Comparison of ENCODE assay signal across 8 cellular contexts in the genomic region with DNA sequence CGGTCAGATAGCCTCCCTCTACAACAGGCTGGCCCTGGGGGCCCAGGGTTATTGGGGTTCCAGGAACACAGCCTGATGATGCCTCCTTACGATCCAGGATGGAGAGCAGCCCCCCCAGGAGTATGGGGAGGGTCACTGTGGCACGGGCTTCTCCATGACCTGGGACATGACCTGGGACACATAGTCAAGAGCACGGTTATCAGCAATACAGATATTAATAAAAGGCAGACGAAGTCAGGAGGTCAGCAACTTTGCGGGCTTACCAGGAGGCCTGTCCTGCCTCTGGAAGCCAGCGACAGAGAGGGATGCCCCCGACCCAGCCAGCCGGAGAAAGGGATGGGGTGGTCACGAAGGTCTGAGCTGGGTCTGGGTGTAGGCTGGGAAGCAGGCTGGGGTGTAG. TPM values are rescaled to one million over a fixed set of nuclear protein-coding genes. Genes with fewer than 3 reads are reported as not detected.
DNase-seq lines count a peak whose midpoint lies in the region; ATAC-seq, FAIRE-seq and TF ChIP-seq lines count a peak whose summit lies in the region.

No MANE protein-coding gene starts in this region.

- H3K9me3 Mint-ChIP-seq in CD8-positive, alpha-beta T cell: no peaks in the 10 kb centered on the region

- peak overlapping the region; percentile 99 for H3K27ac Mint-ChIP-seq in CD8-positive, alpha-beta T cell

- peaks cover 4% of the 10 kb centered on the region; the same call in 1 of the 2 replicates for H3F3A ChIP-seq in Loucy (ENCODE audit: low read depth)

- peak overlapping the region; percentile 76 for H3K4me2 ChIP-seq in Loucy (ENCODE audit: low read depth, low read length, poor library complexity, severe bottlenecking)
- H3K4me2 ChIP-seq in neuronal stem cell (ENCODE audit: insufficient read depth, low read length, poor library complexity, severe bottlenecking): peak overlapping the region; percentile 85

- H4K20me1 ChIP-seq in Loucy (ENCODE audit: insufficient read depth, low read length, poor library complexity, severe bottlenecking): peaks cover 7% of the 10 kb centered on the region

- no peak overlapping the region for H4K91ac ChIP-seq in neuronal stem cell (ENCODE audit: low read depth, low read length, poor library complexity)

- H3K27ac ChIP-seq in CD8-positive, alpha-beta T cell (ENCODE audit: low read depth, low read length): peak overlapping the region; percentile 92
- H3K27ac ChIP-seq in ectodermal cell (ENCODE audit: insufficient read depth, low read depth, low read length, poor library complexity, severe bottlenecking) (peak overlapping the region; percentile 75), neuronal stem cell (replicated peaks; ENCODE audit: low read length) (peak overlapping the region; percentile 29)

- whole genome bisulfite sequencing in ectodermal cell, 2 experiments: 33 to 34% methylated on average over 10 of the region's 10 CpGs
- no CpG with 5 or more reads among the region's 10 CpGs for WGBS in neuronal stem cell (ENCODE audit: extremely low coverage in 2 of 2, insufficient read length in 2 of 2, insufficient replicate concordance in 1 of 2), 2 donors

- no peaks in the 10 kb centered on the region for H3K9me3 ChIP-seq in CD8-positive, alpha-beta T cell (ENCODE audit: low read length)
- H3K9me3 ChIP-seq in Loucy (ENCODE audit: insufficient read depth, low read depth, low read length): no peaks in the 10 kb centered on the region
- H3K9me3 ChIP-seq in ectodermal cell (ENCODE audit: control insufficient read depth, low read length): no peaks in the 10 kb centered on the region
- no peaks in the 10 kb centered on the region for H3K9me3 ChIP-seq in neuronal stem cell (replicated peaks in 1 of 2; ENCODE audit: control insufficient read depth in 2 of 2, insufficient read depth in 1 of 2, low read depth in 1 of 2, low read length in 2 of 2)

- no peak overlapping the region for H2BK12ac ChIP-seq in neuronal stem cell (ENCODE audit: low read length)

- peaks cover 25% of the 10 kb centered on the region for H3K4me1 Mint-ChIP-seq in CD8-positive, alpha-beta T cell (ENCODE audit: low read depth)

- H2BK120ac ChIP-seq in neuronal stem cell (ENCODE audit: low read depth, low read length): no peak overlapping the region

- FAIRE-seq in GM12891 (lab: Jason Lieb, UNC): no peak

- no peak overlapping the region for H3K14ac ChIP-seq in neuronal stem cell (ENCODE audit: low read length)

- DNase-seq in CD8-positive, alpha-beta T cell: no peak
- DNase-seq in neuronal stem cell (ENCODE audit: low spot score) (no peak), occipital lobe (lab: John Stamatoyannopoulos, UW) (no peak), COLO668 (lab: John Stamatoyannopoulos, UW; ENCODE audit: unreplicated experiment) (no peak), GM12891 (ENCODE audit: insufficient read length, low spot score) (no peak)

- CTCF ChIA-PET in CD8-positive, alpha-beta T cell (lab: Charles Lee): interaction anchor here (0.7 to 2.3 kb wide), 6 partner anchors 68 to 1015 kb away, joined by 3 to 5 read pairs (median 3); a partner anchor contains a TSS

- no peak overlapping the region for H3K4ac ChIP-seq in neuronal stem cell (ENCODE audit: low read length)

- peaks cover 33% of the 10 kb centered on the region for H3K79me2 ChIP-seq in Loucy (ENCODE audit: insufficient read depth, low read length)

- H2AFZ ChIP-seq in Loucy (ENCODE audit: low read length) (no peak overlapping the region), neuronal stem cell (ENCODE audit: low read length) (peak overlapping the region; percentile 88)

- peaks cover 14% of the 10 kb centered on the region for H3K4me1 ChIP-seq in CD8-positive, alpha-beta T cell (ENCODE audit: insufficient read depth, low read length)
- H3K4me1 ChIP-seq in Loucy (ENCODE audit: insufficient read depth, low read length, poor library complexity, severe bottlenecking) (peaks cover 3% of the 10 kb centered on the region), ectodermal cell (ENCODE audit: control insufficient read depth, insufficient read depth, low read length) (no peaks in the 10 kb centered on the region), neuronal stem cell (ENCODE audit: control insufficient read depth in 2 of 2, insufficient read depth in 1 of 2, low read depth in 1 of 2, low read length in 2 of 2) (peaks cover 6 to 7% of the 10 kb centered on the region in 2 donors)

- POLR2A ChIA-PET in CD8-positive, alpha-beta T cell (lab: Charles Lee): interaction anchor here (1.1 to 2.2 kb wide), 8 partner anchors 13 to 677 kb away, joined by 3 to 9 read pairs (median 4); a partner anchor contains a TSS

- intact Hi-C loops in CD8-positive, alpha-beta T cell (cut with DNase I, micrococcal nuclease): loop anchor here (1.0 to 5.0 kb wide), 6 partner anchors 50 to 1285 kb away; a partner anchor contains a TSS

- H3K18ac ChIP-seq in neuronal stem cell (ENCODE audit: low read length): peak overlapping the region; percentile 84

- no peak for ATAC-seq in CD8-positive, alpha-beta T cell
- ATAC-seq in GM19035 (IDR thresholded peaks at IDR 0.05; ENCODE audit: unreplicated experiment): no peak

- peak overlapping the region; percentile 96 for H3K4me3 Mint-ChIP-seq in CD8-positive, alpha-beta T cell

- H3K36me3 Mint-ChIP-seq in CD8-positive, alpha-beta T cell: peaks cover 43% of the 10 kb centered on the region

- H3K27me3 ChIP-seq in CD8-positive, alpha-beta T cell (ENCODE audit: insufficient read depth, low read length): no peaks in the 10 kb centered on the region
- H3K27me3 ChIP-seq in Loucy (ENCODE audit: insufficient read depth, low read length, poor library complexity, severe bottlenecking) (no peaks in the 10 kb centered on the region), ectodermal cell (ENCODE audit: control insufficient read depth, insufficient read depth, low read length, poor library complexity, severe bottlenecking) (no peaks in the 10 kb centered on the region), neuronal stem cell (ENCODE audit: control insufficient read depth in 3 of 3, insufficient read depth in 3 of 3, low read depth in 1 of 3, low read length in 3 of 3) (no peaks in the 10 kb centered on the region)

- no peak for TF ChIP-seq POLR2A in GM12891 (IDR thresholded peaks at IDR 0.05; ENCODE audit: low read depth, low read length)

- no peak overlapping the region for H2BK15ac ChIP-seq in neuronal stem cell (ENCODE audit: low read length)

- H4K8ac ChIP-seq in neuronal stem cell (ENCODE audit: low read depth, low read length): no peak overlapping the region

- H3K9me2 ChIP-seq in Loucy (replicated peaks; ENCODE audit: low read depth, low read length): no peaks in the 10 kb centered on the region

- H3K9ac ChIP-seq in Loucy (ENCODE audit: low read depth, low read length, poor library complexity, severe bottlenecking) (peak overlapping the region; percentile 83), neuronal stem cell (ENCODE audit: low read depth, low read length, poor library complexity) (peak overlapping the region; percentile 90)

- peaks cover 20% of the 10 kb centered on the region for H3K36me3 ChIP-seq in CD8-positive, alpha-beta T cell (ENCODE audit: insufficient read depth, low read length)
- H3K36me3 ChIP-seq in Loucy (ENCODE audit: insufficient read depth, low read length) (peaks cover 36% of the 10 kb centered on the region; the same call in 1 of the 2 replicates), ectodermal cell (ENCODE audit: control insufficient read depth, insufficient read depth, low read length) (peaks cover 26% of the 10 kb centered on the region), neuronal stem cell (replicated peaks in 1 of 2; ENCODE audit: control insufficient read depth in 2 of 2, insufficient read depth in 2 of 2, low read length in 2 of 2) (peaks cover 26 to 59% of the 10 kb centered on the region in 2 donors)

- peaks cover 3% of the 10 kb centered on the region for H3K79me1 ChIP-seq in neuronal stem cell (ENCODE audit: low read depth, low read length)

- no peak overlapping the region for H2BK5ac ChIP-seq in neuronal stem cell (ENCODE audit: low read length)

- no peak for TF ChIP-seq CTCF in CD8-positive, alpha-beta T cell (IDR thresholded peaks at IDR 0.05)
- TF ChIP-seq CTCF in Loucy (conservative IDR thresholded peaks at IDR 0.05; ENCODE audit: low read length): no peak

- peak overlapping the region; percentile 81 for H3K4me3 ChIP-seq in CD8-positive, alpha-beta T cell (ENCODE audit: low read depth, low read length)
- H3K4me3 ChIP-seq in Loucy (ENCODE audit: low read length, poor library complexity, severe bottlenecking) (peak overlapping the region; percentile 76), ectodermal cell (ENCODE audit: insufficient read depth, low read depth, low read length) (peak overlapping the region; percentile 72), neuronal stem cell (ENCODE audit: low read length in 2 of 2) (peak overlapping the region; percentile 66 to 85)

- peak overlapping the region; percentile 92 for H3K23ac ChIP-seq in neuronal stem cell (ENCODE audit: low read depth, low read length, poor library complexity)

- H3K27me3 Mint-ChIP-seq in CD8-positive, alpha-beta T cell (ENCODE audit: low read depth): no peaks in the 10 kb centered on the region

- H2AK5ac ChIP-seq in neuronal stem cell (ENCODE audit: low read depth, low read length): no peak overlapping the region

RNA-seq across cellular contexts. Expression of a gene that starts 0.8 kb away (rescaled TPM):
- 10 to 100 TPM; 64.5 to 67.1 TPM for total RNA-seq in CD8-positive, alpha-beta T cell
- polyA plus RNA-seq in ectodermal cell (2013, experiment 1 of 4): 44.7 TPM
- 41.8 TPM for polyA plus RNA-seq in ectodermal cell (2013, experiment 2 of 4)
- polyA plus RNA-seq in ectodermal cell (2013, experiment 3 of 4): 49.5 TPM
- polyA plus RNA-seq in ectodermal cell (2013, experiment 4 of 4): 55.7 TPM
- polyA plus RNA-seq in neuronal stem cell (2013, experiment 1 of 2): 33.2 TPM
- 34.0 TPM for polyA plus RNA-seq in neuronal stem cell (2013, experiment 2 of 2)
- 1.9 TPM for total RNA-seq in occipital lobe
- 31.0 TPM for polyA plus RNA-seq in GM12891 (2012; ENCODE audit: low read depth, missing spikeins)

RNA-seq across cellular contexts. Expression of a gene that starts 7.4 kb away (rescaled TPM):
- 10 to 100 TPM; 41.7 to 43.2 TPM for total RNA-seq in CD8-positive, alpha-beta T cell
- 90.0 TPM for polyA plus RNA-seq in ectodermal cell (2013, experiment 1 of 4)
- polyA plus RNA-seq in ectodermal cell (2013, experiment 2 of 4): 88.8 TPM
- 69.1 TPM for polyA plus RNA-seq in ectodermal cell (2013, experiment 3 of 4)
- 75.1 TPM for polyA plus RNA-seq in ectodermal cell (2013, experiment 4 of 4)
- 62.1 TPM for polyA plus RNA-seq in neuronal stem cell (2013, experiment 1 of 2)
- polyA plus RNA-seq in neuronal stem cell (2013, experiment 2 of 2): 63.4 TPM
- total RNA-seq in occipital lobe: 58.3 TPM
- polyA plus RNA-seq in GM12891 (2012; ENCODE audit: low read depth, missing spikeins): 88.4 TPM

RNA-seq across cellular contexts. Expression of a gene that starts 15.1 kb away (rescaled TPM):
- not detected for total RNA-seq in CD8-positive, alpha-beta T cell
- polyA plus RNA-seq in ectodermal cell (2013, experiment 1 of 4): not detected
- not detected for polyA plus RNA-seq in ectodermal cell (2013, experiment 2 of 4)
- not detected for polyA plus RNA-seq in ectodermal cell (2013, experiment 3 of 4)
- not detected for polyA plus RNA-seq in ectodermal cell (2013, experiment 4 of 4)
- polyA plus RNA-seq in neuronal stem cell (2013, experiment 1 of 2): not detected
- not detected for polyA plus RNA-seq in neuronal stem cell (2013, experiment 2 of 2)
- not detected for total RNA-seq in occipital lobe
- polyA plus RNA-seq in GM12891 (2012; ENCODE audit: low read depth, missing spikeins): 0.06 TPM

RNA-seq across cellular contexts. Expression of a gene that starts 50.6 kb away (rescaled TPM):
- under 1 TPM; 0.08 to 0.11 TPM for total RNA-seq in CD8-positive, alpha-beta T cell
- polyA plus RNA-seq in ectodermal cell (2013, experiment 1 of 4): 1.6 TPM
- 2.6 TPM for polyA plus RNA-seq in ectodermal cell (2013, experiment 2 of 4)
- 1.4 TPM for polyA plus RNA-seq in ectodermal cell (2013, experiment 3 of 4)
- polyA plus RNA-seq in ectodermal cell (2013, experiment 4 of 4): 2.1 TPM
- polyA plus RNA-seq in neuronal stem cell (2013, experiment 1 of 2): 0.43 TPM
- polyA plus RNA-seq in neuronal stem cell (2013, experiment 2 of 2): 0.42 TPM
- total RNA-seq in occipital lobe: 76.1 TPM
- polyA plus RNA-seq in GM12891 (2012; ENCODE audit: low read depth, missing spikeins): 0.17 TPM

Comparison
In these comparisons a context has a peak if more than half of its experiments do, and no peak if none do; other contexts are left out.
1. H3K27ac ChIP-seq: peak in every context shown above with its lines; median percentile 92 in CD8-positive, alpha-beta T cell; 75 in ectodermal cell; 29 in neuronal stem cell.
2. RNA of a gene that starts 0.8 kb away (total RNA-seq): 64.5 to 67.1 TPM in CD8-positive, alpha-beta T cell; 1.9 TPM in occipital lobe (single experiment); every median in the first group is over 10 times any median in the second.
3. Peak in every context shown above with its lines, with median percentiles within 50 percentile points of each other: H3K4me3 ChIP-seq.